ENCODE assay signal across 9 cellular contexts in genomic region chr2:121647396-121647795, GRCh38. TPM values are rescaled to one million over a fixed set of nuclear protein-coding genes. Genes with fewer than 3 reads are reported as not detected.
DNase-seq lines count a peak whose midpoint lies in the region; FAIRE-seq and TF ChIP-seq lines count a peak whose summit lies in the region.
"Had no signal": no experiment of that assay in that cellular context is flagged by ENCODE, and none has a peak within 500 bp of the region (broad histone marks: within the 10 kb centered on the region; RNA-seq: fewer than 3 reads in every experiment).

No MANE protein-coding gene starts in this region.

- H3K4me1 ChIP-seq in keratinocyte (ENCODE audit: control insufficient read depth, extremely low read depth, insufficient read depth, low read length) (peaks cover 19% of the 10 kb centered on the region), tibial artery (peaks cover 0 to 49% (median 35%) of the 10 kb centered on the region in 4 donors)

- intact Hi-C loops in activated T-helper 1 cell treated with anti-CD3 and anti-CD28 coated beads, Interleukin-12 subunit alpha, Interleukin-12 subunit beta, Interleukin-2, Interleukin-4 antibody, amounts not matched to agents 30 ng/mL and 10 ng/mL and 1 ng/mL, durations not matched to agents 14 hours and 24 hours and 36 hours (cut with micrococcal nuclease): no loop called here
- intact Hi-C loops in tibial artery (cut with DNase I; ENCODE audit: low total_unique reads): no loop called here

- peak overlapping the region; percentile 94 for H3K4me2 ChIP-seq in keratinocyte (ENCODE audit: control insufficient read depth, extremely low read depth, insufficient read depth, low read depth, low read length)

- H3K9me3 Mint-ChIP-seq in activated naive CD4-positive, alpha-beta T cell treated with anti-CD3 and anti-CD28 coated beads, Interleukin-2, amount 50 U/mL, for 24 hours: no peaks in the 10 kb centered on the region
- H3K9me3 Mint-ChIP-seq in activated T-helper 1 cell treated with anti-CD3 and anti-CD28 coated beads, Interleukin-12 subunit alpha, Interleukin-12 subunit beta, Interleukin-2, Interleukin-4 antibody, amounts not matched to agents 30 ng/mL and 10 ng/mL and 1 ng/mL, durations not matched to agents 14 hours and 24 hours and 36 hours: no peaks in the 10 kb centered on the region

- H3K4me1 Mint-ChIP-seq in activated naive CD4-positive, alpha-beta T cell treated with anti-CD3 and anti-CD28 coated beads, Interleukin-2, amount 50 U/mL, for 24 hours: peaks cover 70% of the 10 kb centered on the region
- peaks cover 42% of the 10 kb centered on the region for H3K4me1 Mint-ChIP-seq in activated T-helper 1 cell treated with anti-CD3 and anti-CD28 coated beads, Interleukin-12 subunit alpha, Interleukin-12 subunit beta, Interleukin-2, Interleukin-4 antibody, amounts not matched to agents 30 ng/mL and 10 ng/mL and 1 ng/mL, durations not matched to agents 14 hours and 24 hours and 36 hours (ENCODE audit: low read depth)

- H3K9me3 ChIP-seq in keratinocyte (ENCODE audit: control insufficient read depth, low read depth, low read length) (no peaks in the 10 kb centered on the region), tibial artery (no peaks in the 10 kb centered on the region)

- H3K27me3 Mint-ChIP-seq in activated naive CD4-positive, alpha-beta T cell treated with anti-CD3 and anti-CD28 coated beads, Interleukin-2, amount 50 U/mL, for 24 hours: no peaks in the 10 kb centered on the region
- no peaks in the 10 kb centered on the region for H3K27me3 Mint-ChIP-seq in activated T-helper 1 cell treated with anti-CD3 and anti-CD28 coated beads, Interleukin-12 subunit alpha, Interleukin-12 subunit beta, Interleukin-2, Interleukin-4 antibody, amounts not matched to agents 30 ng/mL and 10 ng/mL and 1 ng/mL, durations not matched to agents 14 hours and 24 hours and 36 hours (ENCODE audit: insufficient read depth)

- no peaks in the 10 kb centered on the region for H4K20me1 ChIP-seq in keratinocyte (ENCODE audit: control insufficient read depth, extremely low read depth, insufficient read depth, low read length)

- TF ChIP-seq CTCF in keratinocyte (optimal IDR thresholded peaks at IDR 0.05 in 1 of 3, IDR thresholded peaks at IDR 0.05 in 1 of 3, conservative IDR thresholded peaks at IDR 0.05 in 1 of 3; ENCODE audit: extremely low read depth in 1 of 3, insufficient read depth in 2 of 3, low read length in 3 of 3): no peak
- TF ChIP-seq CTCF in tibial artery (IDR thresholded peaks at IDR 0.05): no peak

- no peak for FAIRE-seq in keratinocyte (lab: Jason Lieb, UNC)

- H3K36me3 Mint-ChIP-seq in activated naive CD4-positive, alpha-beta T cell treated with anti-CD3 and anti-CD28 coated beads, Interleukin-2, amount 50 U/mL, for 24 hours: peaks cover 7% of the 10 kb centered on the region
- H3K36me3 Mint-ChIP-seq in activated T-helper 1 cell treated with anti-CD3 and anti-CD28 coated beads, Interleukin-12 subunit alpha, Interleukin-12 subunit beta, Interleukin-2, Interleukin-4 antibody, amounts not matched to agents 30 ng/mL and 10 ng/mL and 1 ng/mL, durations not matched to agents 14 hours and 24 hours and 36 hours (ENCODE audit: low read depth): peaks cover 26% of the 10 kb centered on the region

- H3K9me1 ChIP-seq in keratinocyte (ENCODE audit: control insufficient read depth, extremely low read depth, insufficient read depth, low read length): no peaks in the 10 kb centered on the region

- no peaks in the 10 kb centered on the region for H3K27me3 ChIP-seq in keratinocyte (ENCODE audit: control insufficient read depth, extremely low read depth, insufficient read depth, low read length)
- H3K27me3 ChIP-seq in tibial artery: no peaks in the 10 kb centered on the region

- peak overlapping the region; percentile 100 for H3K4me3 Mint-ChIP-seq in activated naive CD4-positive, alpha-beta T cell treated with anti-CD3 and anti-CD28 coated beads, Interleukin-2, amount 50 U/mL, for 24 hours
- peak overlapping the region; percentile 97 for H3K4me3 Mint-ChIP-seq in activated T-helper 1 cell treated with anti-CD3 and anti-CD28 coated beads, Interleukin-12 subunit alpha, Interleukin-12 subunit beta, Interleukin-2, Interleukin-4 antibody, amounts not matched to agents 30 ng/mL and 10 ng/mL and 1 ng/mL, durations not matched to agents 14 hours and 24 hours and 36 hours

- no peak overlapping the region for H3K4me3 ChIP-seq in keratinocyte (ENCODE audit: control insufficient read depth in 2 of 3, extremely low read depth in 1 of 3, insufficient read depth in 2 of 3, low read depth in 1 of 3, low read length in 3 of 3)
- H3K4me3 ChIP-seq in tibial artery: peak overlapping the region in 1 of 2 donors; percentile 98

- H2AFZ ChIP-seq in keratinocyte (ENCODE audit: control insufficient read depth, low read length): no peak overlapping the region

- H3K27ac ChIP-seq in keratinocyte (ENCODE audit: control insufficient read depth, insufficient read depth, low read length) (peak overlapping the region; percentile 96), tibial artery (peak overlapping the region; percentile 97)

- H3K36me3 ChIP-seq in keratinocyte (ENCODE audit: control insufficient read depth in 2 of 2, extremely low read depth in 1 of 2, insufficient read depth in 2 of 2, low read length in 2 of 2) (no peaks in the 10 kb centered on the region), tibial artery (peaks cover 0 to under 1% (median 0%) of the 10 kb centered on the region in 3 donors)

- H3K79me2 ChIP-seq in keratinocyte (ENCODE audit: control insufficient read depth, insufficient read depth, low read length): peaks cover 84% of the 10 kb centered on the region

- no peak for DNase-seq in activated naive CD4-positive, alpha-beta T cell (lab: John Stamatoyannopoulos, UW)
- DNase-seq in activated T-helper 1 cell treated with anti-CD3 and anti-CD28 coated beads, Interleukin-12 subunit alpha, Interleukin-12 subunit beta, Interleukin-2, Interleukin-4 antibody, amounts not matched to agents 30 ng/mL and 10 ng/mL and 1 ng/mL, durations not matched to agents 14 hours and 24 hours and 36 hours (ENCODE audit: low spot score): no peak
- DNase-seq in keratinocyte (ENCODE audit: low read depth, low spot score): no peak
- no peak for DNase-seq in tibial artery
- DNase-seq in NCI-H2171 (lab: John Stamatoyannopoulos, UW): no peak
- DNase-seq in stimulated activated CD8-positive, alpha-beta memory T cell treated with anti-CD3 and anti-CD28 coated beads, Interleukin-4, amount 100 ng/mL, for 48 hours: no peak
- DNase-seq in HuH-7 (ENCODE audit: low spot score): no peak
- DNase-seq: DMS 273 treated with DMSO at 0.1 percent for 48 hours had no signal

- peak overlapping the region; percentile 94 for H3K9ac ChIP-seq in keratinocyte (ENCODE audit: control insufficient read depth, extremely low read depth, insufficient read depth, low read length)

- dilution Hi-C loops in keratinocyte (cut with MboI; ENCODE audit: extremely low pct_ligation_motif_present, low sequenced_read_pairs): no loop called here

- no peak overlapping the region for H3K27ac Mint-ChIP-seq in activated naive CD4-positive, alpha-beta T cell treated with anti-CD3 and anti-CD28 coated beads, Interleukin-2, amount 50 U/mL, for 24 hours
- no peak overlapping the region for H3K27ac Mint-ChIP-seq in activated T-helper 1 cell treated with anti-CD3 and anti-CD28 coated beads, Interleukin-12 subunit alpha, Interleukin-12 subunit beta, Interleukin-2, Interleukin-4 antibody, amounts not matched to agents 30 ng/mL and 10 ng/mL and 1 ng/mL, durations not matched to agents 14 hours and 24 hours and 36 hours

RNA-seq across cellular contexts. Expression of gene CLASP1, which starts 1.9 kb away (rescaled TPM):
- 62.6 and 72.6 TPM in 2 replicates for total RNA-seq in activated T-helper 1 cell treated with anti-CD3 and anti-CD28 coated beads, Interleukin-12 subunit alpha, Interleukin-12 subunit beta, Interleukin-2, Interleukin-4 antibody, amounts not matched to agents 30 ng/mL and 10 ng/mL and 1 ng/mL, durations not matched to agents 14 hours and 24 hours and 36 hours
- polyA plus RNA-seq in keratinocyte: 11.1 to 16.7 TPM (median 16.3 TPM) in 3 replicates
- polyA plus RNA-seq in keratinocyte (2011; ENCODE audit: low read depth): 48.7 TPM
- 15.7 and 17.9 TPM in 2 replicates for polyA plus RNA-seq in keratinocyte (2011; cell fraction: cytosol; rRNA removed)
- polyA plus RNA-seq in keratinocyte (2011; cell fraction: nucleus; rRNA removed): 63.1 and 70.1 TPM in 2 replicates
- 32.7 and 35.1 TPM in 2 replicates for polyA plus RNA-seq in keratinocyte (2012; ENCODE audit: low replicate concordance)
- 49.9 to 95.4 TPM (median 60.2 TPM) in 3 replicates for polyA minus RNA-seq in keratinocyte
- polyA minus RNA-seq in keratinocyte (2011; cell fraction: cytosol; rRNA and poly(A)+ RNA removed): 23.0 TPM
- 150 and 265 TPM in 2 replicates for polyA minus RNA-seq in keratinocyte (2011; cell fraction: nucleus; rRNA and poly(A)+ RNA removed)
